23 cellular contexts compared by ENCODE assay signal in the genomic region with DNA sequence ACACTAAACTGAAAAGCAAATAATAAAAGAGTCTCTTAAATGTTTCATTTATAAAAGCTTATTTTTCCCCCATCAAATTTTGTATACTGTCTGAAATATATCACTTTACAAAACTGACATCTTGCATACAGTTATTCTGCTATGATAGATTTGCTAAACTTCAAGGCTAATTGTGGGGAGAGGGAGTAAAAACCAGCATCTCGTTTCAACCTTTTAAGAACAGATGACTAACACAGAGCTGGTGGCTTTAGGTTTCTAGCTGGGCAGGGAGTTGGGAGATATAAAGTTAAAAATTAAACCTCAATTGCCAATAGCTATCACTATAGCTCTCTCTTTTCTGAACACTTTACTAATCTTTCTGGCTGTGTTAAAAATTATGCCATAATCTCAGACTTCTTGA.
"Had no signal": no experiment of that assay in that cellular context is flagged by ENCODE, and none has a peak within 500 bp of the region (broad histone marks: within the 10 kb centered on the region; RNA-seq: fewer than 3 reads in every experiment).

No MANE protein-coding gene starts in this region.

- H3K9me3 ChIP-seq: pancreas, psoas muscle, transverse colon had no signal

- H3K36me3 ChIP-seq: pancreas, transverse colon had no signal

- H3K27me3 ChIP-seq: foreskin keratinocyte, hepatocyte, pancreas, transverse colon had no signal

- H3K4me1 ChIP-seq: psoas muscle, transverse colon had no signal

- H3K4me3 ChIP-seq: hepatocyte, pancreas, psoas muscle, transverse colon had no signal

- FAIRE-seq: astrocyte, pancreas, urothelium cell line had no signal

- DNase-seq: activated B cell treated with CpG ODN at 0.5 μM for 24 hours; activated CD4-positive, alpha-beta T cell treated with anti-CD3 and anti-CD28 coated beads for 36 hours; activated CD4-positive, alpha-beta T cell treated with anti-CD3 and anti-CD28 coated beads, Interleukin-2, amount 50 U/mL, for 4 hours; activated CD8-positive, alpha-beta memory T cell treated with anti-CD3 and anti-CD28 coated beads for 24 hours; activated CD8-positive, alpha-beta memory T cell treated with anti-CD3 and anti-CD28 coated beads, Interleukin-2, amount 50 U/mL, for 4 hours; activated T-cell treated with anti-CD3 and anti-CD28 coated beads, Interleukin-2, amount 50 U/mL, for 24 hours; central memory CD4-positive, alpha-beta T cell; dermis blood vessel endothelial cell; effector CD8-positive, alpha-beta T cell; foreskin keratinocyte; immature natural killer cell; left cardiac atrium; nephron progenitor cell; pancreas; psoas muscle; right cardiac atrium; stimulated activated CD4-positive, alpha-beta T cell treated with anti-CD3 and anti-CD28 coated beads, Interleukin-12 subunit alpha, Interleukin-12 subunit beta, amount 100 ng/mL, for 4 hours; stimulated activated CD4-positive, alpha-beta T cell treated with anti-CD3 and anti-CD28 coated beads, Interleukin-4, amount 100 ng/mL, for 4 hours; T1000; transverse colon had no signal

- H3K27ac ChIP-seq: foreskin keratinocyte, hepatocyte, pancreas, psoas muscle, transverse colon had no signal
